ENCODE assay signal across 14 cellular contexts in the genomic region with DNA sequence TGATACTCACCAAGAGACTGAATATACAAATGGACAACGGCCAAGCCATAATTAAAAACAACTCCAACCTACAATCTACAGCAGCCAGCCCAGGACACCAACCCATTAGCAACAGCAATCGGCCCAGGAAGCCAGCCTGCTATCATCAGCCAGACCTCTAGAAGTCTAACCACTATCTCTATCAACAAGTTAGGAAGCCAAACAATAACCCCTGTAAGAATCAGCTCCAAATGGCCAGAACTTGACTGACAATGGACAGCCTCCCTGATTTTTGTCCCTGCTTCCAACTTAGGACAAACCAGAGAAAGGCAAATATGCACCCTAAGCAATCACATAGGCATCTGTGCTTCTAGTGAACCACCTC.
A peak's percentile ranks its signal among the peaks of the same experiment; 100 is the strongest.
DNase-seq lines count a peak whose midpoint lies in the region; ATAC-seq, FAIRE-seq and TF ChIP-seq lines count a peak whose summit lies in the region.
"Had no signal": no experiment of that assay in that cellular context is flagged by ENCODE, and none has a peak within 500 bp of the region (broad histone marks: within the 10 kb centered on the region; RNA-seq: fewer than 3 reads in every experiment).

No MANE protein-coding gene starts in this region.

- H2AFZ ChIP-seq in OCI-LY7 (ENCODE audit: low read length) (peak overlapping the region; percentile 60; the same call in 1 of the 2 replicates), K562 (ENCODE audit: low read depth, low read length) (no peak overlapping the region)

- peaks cover 65% of the 10 kb centered on the region for H3K4me1 Mint-ChIP-seq in T-helper 1 cell treated with Interleukin-12 subunit alpha and Interleukin-12 subunit beta and Interleukin-4 antibody, amounts not matched to agents 30 μg/mL and 1 μg/mL, for 36 hours (ENCODE audit: low read depth)
- peaks cover 25% of the 10 kb centered on the region for H3K4me1 Mint-ChIP-seq in osteocyte (ENCODE audit: unreplicated experiment)

- H3K4me1 ChIP-seq in OCI-LY7 (ENCODE audit: insufficient read depth, low read length, poor library complexity, severe bottlenecking) (peaks cover 53% of the 10 kb centered on the region), K562 (replicated peaks in 1 of 2; ENCODE audit: control insufficient read depth in 2 of 2, insufficient read depth in 2 of 2, low read length in 2 of 2) (peaks cover 11 to 67% of the 10 kb centered on the region in 2 experiments; a peak in 4 of 5 replicates), prostate gland (replicated peaks) (no peaks in the 10 kb centered on the region)
- H3K4me1 ChIP-seq: sigmoid colon had no signal

- peaks cover 14% of the 10 kb centered on the region for H3K9me3 Mint-ChIP-seq in T-helper 1 cell treated with Interleukin-12 subunit alpha and Interleukin-12 subunit beta and Interleukin-4 antibody, amounts not matched to agents 30 μg/mL and 1 μg/mL, for 36 hours
- H3K9me3 Mint-ChIP-seq in osteocyte (ENCODE audit: unreplicated experiment): no peaks in the 10 kb centered on the region

- H3K27ac ChIP-seq in OCI-LY7 (ENCODE audit: low read depth, low read length, poor library complexity, severe bottlenecking) (no peak overlapping the region), K562 (ENCODE audit: extremely low read depth, low read depth, low read length) (peak overlapping the region; percentile 93), prostate gland (no peak overlapping the region)
- H3K27ac ChIP-seq: 22Rv1, sigmoid colon had no signal

- H3K27me3 Mint-ChIP-seq in T-helper 1 cell treated with Interleukin-12 subunit alpha and Interleukin-12 subunit beta and Interleukin-4 antibody, amounts not matched to agents 30 μg/mL and 1 μg/mL, for 36 hours (ENCODE audit: low read depth): peaks cover 3% of the 10 kb centered on the region
- H3K27me3 Mint-ChIP-seq in osteocyte (ENCODE audit: unreplicated experiment): no peaks in the 10 kb centered on the region

- TF ChIP-seq RAD21 in K562 (CRISPR knock-in tag; conservative IDR thresholded peaks at IDR 0.05 in 1 of 2, IDR thresholded peaks at IDR 0.05 in 1 of 2): peak in 1 of 2 experiments; percentile 25; a peak in 2 of 4 replicates

- H3K79me2 ChIP-seq in OCI-LY7 (ENCODE audit: insufficient read depth, low read depth, low read length) (no peaks in the 10 kb centered on the region), K562 (ENCODE audit: control insufficient read depth, insufficient read depth, low read length) (no peaks in the 10 kb centered on the region)

- H3K4me2 ChIP-seq in OCI-LY7 (ENCODE audit: low read length): no peak overlapping the region
- peak overlapping the region; percentile 60 for H3K4me2 ChIP-seq in K562 (ENCODE audit: insufficient read depth, low read length)

- H3K36me3 Mint-ChIP-seq in T-helper 1 cell treated with Interleukin-12 subunit alpha and Interleukin-12 subunit beta and Interleukin-4 antibody, amounts not matched to agents 30 μg/mL and 1 μg/mL, for 36 hours (ENCODE audit: low read depth): peaks cover 7% of the 10 kb centered on the region
- no peaks in the 10 kb centered on the region for H3K36me3 Mint-ChIP-seq in osteocyte (ENCODE audit: unreplicated experiment)

- POLR2A ChIA-PET in OCI-LY7 (lab: Charles Lee): interaction anchor here (0.9 kb wide), 1 partner anchor 1397 kb away, joined by 3 read pairs; no protein-coding TSS in a partner anchor
- POLR2A ChIA-PET in K562 (lab: Yijun Ruan, JAX): interaction anchor here (0.7 to 1.0 kb wide), 2 partner anchors 9 to 33 kb away, joined by 3 read pairs; no protein-coding TSS in a partner anchor

- FAIRE-seq in K562 (lab: Jason Lieb, UNC): peak; percentile 83
- FAIRE-seq: islet of Langerhans had no signal

- H3K27ac Mint-ChIP-seq in T-helper 1 cell treated with Interleukin-12 subunit alpha and Interleukin-12 subunit beta and Interleukin-4 antibody, amounts not matched to agents 30 μg/mL and 1 μg/mL, for 36 hours: peak overlapping the region; percentile 43
- H3K27ac Mint-ChIP-seq in osteocyte (ENCODE audit: unreplicated experiment): peak overlapping the region; percentile 51

- in situ Hi-C loops in K562 (cut with MboI) (no loop called here), GM13977 (cut with MboI; ENCODE audit: low pct_unique_long_range_greater_than_20kb, low sequenced_read_pairs, unreplicated experiment) (no loop called here)

- peak; percentile 61 for ATAC-seq in K562

- TF ChIP-seq POLR2A in K562 (conservative IDR thresholded peaks at IDR 0.05) (no peak), prostate gland (IDR thresholded peaks at IDR 0.05) (no peak)

- no peaks in the 10 kb centered on the region for H4K20me1 ChIP-seq in OCI-LY7 (ENCODE audit: insufficient read depth, low read length)
- H4K20me1 ChIP-seq in K562 (replicated peaks; ENCODE audit: control insufficient read depth, insufficient read depth, low read length): no peaks in the 10 kb centered on the region

- intact Hi-C loops in OCI-LY7 (cut with micrococcal nuclease; ENCODE audit: unreplicated experiment) (no loop called here), K562 (cut with micrococcal nuclease) (loop anchor here (2.0 to 10.0 kb wide), 3 partner anchors 23 to 351 kb away; no protein-coding TSS in a partner anchor), prostate gland (cut with DNase I) (no loop called here)

- H3K4me3 Mint-ChIP-seq in T-helper 1 cell treated with Interleukin-12 subunit alpha and Interleukin-12 subunit beta and Interleukin-4 antibody, amounts not matched to agents 30 μg/mL and 1 μg/mL, for 36 hours: peak overlapping the region; percentile 40
- no peak overlapping the region for H3K4me3 Mint-ChIP-seq in osteocyte (ENCODE audit: unreplicated experiment)

- no TSS peak for BruUV-seq in OCI-LY7 (replicated peaks; lab: Mats Ljungman, UMichigan)
- no TSS peak for BruUV-seq in K562 (replicated peaks; lab: Mats Ljungman, UMichigan)

- H3K9me1 ChIP-seq in K562 (ENCODE audit: control insufficient read depth, insufficient read depth, low read length): no peaks in the 10 kb centered on the region

- 7% methylated on average over 2 of the region's 2 CpGs for WGBS in K562 (ENCODE audit: insufficient coverage, low coverage, missing lambda C conversion rate)
- 86% methylated on average over 2 of the region's 2 CpGs for WGBS in prostate gland

- H3K4me3 ChIP-seq in OCI-LY7 (ENCODE audit: low read depth, low read length, poor library complexity, severe bottlenecking) (no peak overlapping the region), K562 (no peak overlapping the region), prostate gland (no peak overlapping the region)
- H3K4me3 ChIP-seq: sigmoid colon, upper lobe of left lung had no signal

- peaks cover 4% of the 10 kb centered on the region; the same call in 1 of the 2 replicates for H3K36me3 ChIP-seq in OCI-LY7 (ENCODE audit: insufficient read depth, low read length)
- no peaks in the 10 kb centered on the region for H3K36me3 ChIP-seq in K562 (ENCODE audit: control insufficient read depth, insufficient read depth, low read length)
- no peaks in the 10 kb centered on the region for H3K36me3 ChIP-seq in prostate gland
- H3K36me3 ChIP-seq: sigmoid colon, upper lobe of left lung had no signal

- H3K9me2 ChIP-seq in OCI-LY7 (ENCODE audit: insufficient read depth, low read length): no peaks in the 10 kb centered on the region

- CTCF ChIA-PET in OCI-LY7 (lab: Charles Lee; ENCODE audit: unreplicated experiment): no interaction called here
- CTCF ChIA-PET in K562 (lab: Yijun Ruan, JAX; ENCODE audit: low intra/inter-chr PET ratio): no interaction called here

- peak; percentile 82; the same call in 1 of the 2 replicates for TF ChIP-seq EP300 in K562 (IDR thresholded peaks at IDR 0.05; ENCODE audit: low read length)

- TF ChIP-seq CTCF in OCI-LY7 (conservative IDR thresholded peaks at IDR 0.05; ENCODE audit: low read length): no peak
- TF ChIP-seq CTCF in K562 (IDR thresholded peaks at IDR 0.05 in 2 of 3, conservative IDR thresholded peaks at IDR 0.05 in 1 of 3; ENCODE audit: insufficient read depth in 2 of 3, low read depth in 1 of 3, low read length in 3 of 3): no peak
- no peak for TF ChIP-seq CTCF in osteocyte (IDR thresholded peaks at IDR 0.05)
- TF ChIP-seq CTCF in GM13977 (IDR thresholded peaks at IDR 0.05; ENCODE audit: extremely low read depth, insufficient read depth, missing control alignments): no peak
- TF ChIP-seq CTCF in prostate gland (IDR thresholded peaks at IDR 0.05): no peak

- H3K9ac ChIP-seq in K562 (ENCODE audit: insufficient read depth in 1 of 2, low read depth in 2 of 2, low read length in 2 of 2): peak overlapping the region in 1 of 2 experiments; percentile 46; a peak in 2 of 4 replicates

- no peaks in the 10 kb centered on the region for H3K27me3 ChIP-seq in K562 (ENCODE audit: control insufficient read depth in 2 of 2, insufficient read depth in 2 of 2, low read length in 2 of 2)
- H3K27me3 ChIP-seq in prostate gland (replicated peaks; ENCODE audit: insufficient read depth): no peaks in the 10 kb centered on the region
- H3K27me3 ChIP-seq: sigmoid colon, upper lobe of left lung had no signal

- peaks cover 4% of the 10 kb centered on the region; the same call in 1 of the 2 replicates for H3K9me3 ChIP-seq in OCI-LY7 (ENCODE audit: low read length)
- peaks cover 27% of the 10 kb centered on the region for H3K9me3 ChIP-seq in K562 (replicated peaks; ENCODE audit: control insufficient read depth, insufficient read depth, low read depth, low read length)
- H3K9me3 ChIP-seq in prostate gland: no peaks in the 10 kb centered on the region
- H3K9me3 ChIP-seq: sigmoid colon, upper lobe of left lung had no signal

- DNase-seq in T-helper 1 cell (no peak), OCI-LY7 (ENCODE audit: low spot score) (no peak), K562 (ENCODE audit: extremely low read depth in 1 of 4, low spot score in 3 of 4) (peak; percentile 63 to 88 (median 66)), osteocyte (ENCODE audit: extremely low spot score, unreplicated experiment) (no peak), GM13977 (ENCODE audit: low spot score) (no peak), prostate gland (ENCODE audit: low spot score) (no peak)
- no peak for DNase-seq in stimulated activated naive CD4-positive, alpha-beta T cell (lab: John Stamatoyannopoulos, UW)
- DNase-seq: activated effector memory CD4-positive, alpha-beta T cell treated with Interleukin-2 at 50 U/mL for 16 hours; MM.1S; sigmoid colon; upper lobe of left lung had no signal

TF ChIP-seq in K562, 482 proteins besides CTCF, POLR2A, EP300 and RAD21 (continues in another document):
- 0 out of 2 replicates have a peak, but pooled peaks have one; percentile 16 for TF ChIP-seq HDGF (IDR thresholded peaks at IDR 0.05)
- peak; percentile 32; the same call in 1 of the 2 replicates for TF ChIP-seq CREB1 (IDR thresholded peaks at IDR 0.05)
- TF ChIP-seq CREB1 (CRISPR knock-in tag; IDR thresholded peaks at IDR 0.05): no peak
- TF ChIP-seq KLF16 (IDR thresholded peaks at IDR 0.05): 0 out of 2 replicates have a peak, but pooled peaks have one; percentile 40
- peak; percentile 59; the same call in 1 of the 2 replicates for TF ChIP-seq JUN (IDR thresholded peaks at IDR 0.05; ENCODE audit: borderline replicate concordance, low read depth, low read length)
- no peak for TF ChIP-seq JUN (CRISPR knock-in tag; IDR thresholded peaks at IDR 0.05; ENCODE audit: borderline replicate concordance)

Comparison
In these comparisons a context has a peak if more than half of its experiments do, and no peak if none do; other contexts are left out.
1. DNase-seq: peak in K562 (4 of 4); none in T-helper 1 cell (0 of 5), OCI-LY7 (single experiment), osteocyte (single experiment), GM13977 (single experiment), stimulated activated naive CD4-positive, alpha-beta T cell (0 of 6) and prostate gland (single experiment).